1 cellular context compared by ENCODE assay signal in genomic region chr16:64950731-64951130, GRCh38.
TF ChIP-seq lines count a peak whose summit lies in the region.

No MANE protein-coding gene starts in this region.

TF ChIP-seq in IMR-90, 13 proteins besides CTCF, POLR2A, EP300 and RAD21 (continued from another document):
- TF ChIP-seq CHD1 (IDR thresholded peaks at IDR 0.05; ENCODE audit: low read depth, low read length), result no peak
